ENCODE assay signal across 11 cellular contexts in the genomic region with DNA sequence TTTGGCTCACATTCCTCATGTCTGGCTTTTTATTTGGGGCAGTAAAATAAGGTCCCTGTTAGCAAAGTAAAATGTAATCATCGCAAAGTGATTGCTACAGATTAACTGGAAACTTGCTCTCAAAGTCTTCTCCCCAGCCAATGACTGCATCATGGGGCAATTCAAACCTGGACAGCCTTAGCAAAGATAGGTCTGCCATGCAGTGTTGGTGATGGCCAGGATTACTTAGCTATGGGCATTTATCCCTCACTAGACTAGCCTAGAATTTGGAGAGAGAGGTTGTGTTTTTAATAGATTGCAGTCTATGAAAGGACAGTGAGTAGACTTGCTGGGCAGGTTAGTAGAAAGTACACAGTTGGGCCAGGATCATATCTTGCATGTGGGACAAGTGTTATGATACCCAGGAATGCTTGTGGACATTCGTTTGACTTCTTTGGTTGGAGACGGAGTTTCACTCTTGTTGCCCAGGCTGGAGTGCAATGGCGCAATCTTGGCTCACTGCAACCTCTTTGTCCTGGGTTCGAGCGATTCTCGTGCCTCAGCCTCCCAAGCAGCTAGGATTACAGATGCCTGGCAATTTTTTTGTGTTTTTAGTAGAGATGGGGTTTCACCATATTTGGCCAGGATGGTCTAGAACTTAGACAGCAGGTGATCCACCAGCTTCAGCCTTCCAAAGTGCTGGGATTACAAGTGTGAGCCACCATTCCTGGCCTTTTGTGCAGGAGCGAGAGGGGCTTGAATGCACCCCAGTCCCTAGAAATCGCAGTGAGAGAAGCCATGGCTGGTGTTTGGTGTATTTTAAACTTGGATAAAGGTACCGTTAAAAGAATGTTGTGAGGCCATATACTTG. TPM values are rescaled to one million over a fixed set of nuclear protein-coding genes. Genes with fewer than 3 reads are reported as not detected.
DNase-seq lines count a peak whose midpoint lies in the region; ATAC-seq and TF ChIP-seq lines count a peak whose summit lies in the region.
"Had no signal": no experiment of that assay in that cellular context is flagged by ENCODE, and none has a peak within 500 bp of the region (broad histone marks: within the 10 kb centered on the region; RNA-seq: fewer than 3 reads in every experiment).

No MANE protein-coding gene starts in this region.

- CTCF ChIA-PET in CD4-positive, alpha-beta T cell (lab: Charles Lee), result interaction anchor here (1.2 kb wide), 1 partner anchor 19 kb away, joined by 3 read pairs; a partner anchor contains a TSS

- H3K36me3 ChIP-seq in gastroesophageal sphincter, result peaks cover 0 to 44% of the 10 kb centered on the region in 2 donors

- WGBS in gastroesophageal sphincter (ENCODE audit: low coverage in 1 of 2), 2 donors, result 70 to 87% methylated on average over 6 to 10 of the region's 10 CpGs

- intact Hi-C loops in CD4-positive, alpha-beta T cell (cut with DNase I, micrococcal nuclease), result loop anchor here (5.0 to 10.0 kb wide), 2 partner anchors 1130 to 1137 kb away; a partner anchor contains a TSS

- no peak for TF ChIP-seq EP300 in gastroesophageal sphincter (IDR thresholded peaks at IDR 0.05)

- H3K9me3 ChIP-seq in CD4-positive, alpha-beta T cell (ENCODE audit: control insufficient read depth, low read length), result no peaks in the 10 kb centered on the region
- H3K9me3 ChIP-seq in T-helper 17 cell (ENCODE audit: control insufficient read depth, low read length, poor library complexity, severe bottlenecking) (no peaks in the 10 kb centered on the region), gastroesophageal sphincter (no peaks in the 10 kb centered on the region)

- H3K4me3 ChIP-seq in GM12865 (ENCODE audit: low read depth, low read length), result no peak overlapping the region
- no peak overlapping the region for H3K4me3 ChIP-seq in gastroesophageal sphincter

- no peak overlapping the region for H3K27ac ChIP-seq in CD4-positive, alpha-beta T cell (ENCODE audit: low read depth, low read length)
- no peak overlapping the region for H3K27ac ChIP-seq in gastroesophageal sphincter

- no peaks in the 10 kb centered on the region for H3K9me3 Mint-ChIP-seq in CD4-positive, alpha-beta T cell
- no peaks in the 10 kb centered on the region for H3K9me3 Mint-ChIP-seq in memory B cell
- H3K9me3 Mint-ChIP-seq: activated CD4-positive, alpha-beta T cell treated with anti-CD3 and anti-CD28 coated beads, Interleukin-2, amount 10 ng/mL, durations not matched to agents 7 days and 5 days had no signal

- POLR2A ChIA-PET in CD4-positive, alpha-beta T cell (lab: Charles Lee), result interaction anchor here (0.6 to 2.3 kb wide), 3 partner anchors 19 to 55 kb away, joined by 3 to 8 read pairs (median 3); a partner anchor contains a TSS

- ATAC-seq in CD4-positive, alpha-beta T cell (ENCODE audit: poor library complexity), result no peak
- no peak for ATAC-seq in T-helper 17 cell
- no peak for ATAC-seq in memory B cell (ENCODE audit: low read depth)
- ATAC-seq in HG02885 (IDR thresholded peaks at IDR 0.05; ENCODE audit: poor library complexity, unreplicated experiment), result no peak
- no peak for ATAC-seq in gastroesophageal sphincter

- no peak for TF ChIP-seq POLR2A in gastroesophageal sphincter (IDR thresholded peaks at IDR 0.05)

- H3K27me3 Mint-ChIP-seq in CD4-positive, alpha-beta T cell, result no peaks in the 10 kb centered on the region
- H3K27me3 Mint-ChIP-seq in T-helper 17 cell (no peaks in the 10 kb centered on the region), memory B cell (no peaks in the 10 kb centered on the region)
- H3K27me3 Mint-ChIP-seq: activated CD4-positive, alpha-beta T cell treated with anti-CD3 and anti-CD28 coated beads, Interleukin-2, amount 10 ng/mL, durations not matched to agents 7 days and 5 days had no signal

- DNase-seq in CD4-positive, alpha-beta T cell, result no peak
- DNase-seq in GM12865 (ENCODE audit: low read depth) (peak; percentile 4), T-helper 17 cell (no peak), memory B cell (ENCODE audit: low spot score in 2 of 2) (no peak), T-helper 1 cell (no peak)
- DNase-seq: activated CD4-positive, alpha-beta T cell treated with anti-CD3 and anti-CD28 coated beads, Interleukin-2, amount 10 ng/mL, durations not matched to agents 7 days and 5 days; NCI-H1048; NCI-H524 treated with DMSO at 0.1 percent for 48 hours; SHP77 had no signal

- peaks cover 7 to 63% (median 9%) of the 10 kb centered on the region in 3 donors for H3K4me1 ChIP-seq in gastroesophageal sphincter

- H3K36me3 Mint-ChIP-seq in CD4-positive, alpha-beta T cell (ENCODE audit: low read depth), result peaks cover 77% of the 10 kb centered on the region
- H3K36me3 Mint-ChIP-seq in T-helper 17 cell (ENCODE audit: low read depth), result peaks cover 12% of the 10 kb centered on the region
- H3K36me3 Mint-ChIP-seq in memory B cell, result peaks cover 35% of the 10 kb centered on the region

- H3K27me3 ChIP-seq in CD4-positive, alpha-beta T cell (ENCODE audit: control insufficient read depth, insufficient read depth, low read length), result no peaks in the 10 kb centered on the region
- no peaks in the 10 kb centered on the region for H3K27me3 ChIP-seq in gastroesophageal sphincter

- H3K4me3 Mint-ChIP-seq in CD4-positive, alpha-beta T cell, result peak overlapping the region; percentile 45
- H3K4me3 Mint-ChIP-seq in T-helper 17 cell (peak overlapping the region; percentile 99), memory B cell (no peak overlapping the region)

- peak overlapping the region; percentile 52 for H3K27ac Mint-ChIP-seq in CD4-positive, alpha-beta T cell
- H3K27ac Mint-ChIP-seq in T-helper 17 cell (peak overlapping the region; percentile 89), memory B cell (peak overlapping the region; percentile 75)

- no peak for TF ChIP-seq CTCF in CD4-positive, alpha-beta T cell (IDR thresholded peaks at IDR 0.05)
- TF ChIP-seq CTCF in GM12865 (IDR thresholded peaks at IDR 0.05; ENCODE audit: insufficient read depth, low read depth, low read length, missing control alignments) (no peak), gastroesophageal sphincter (IDR thresholded peaks at IDR 0.05) (no peak)

- peaks cover 74% of the 10 kb centered on the region for H3K4me1 Mint-ChIP-seq in CD4-positive, alpha-beta T cell (ENCODE audit: low read depth)
- H3K4me1 Mint-ChIP-seq in T-helper 17 cell, result peaks cover 61% of the 10 kb centered on the region
- peaks cover 42% of the 10 kb centered on the region for H3K4me1 Mint-ChIP-seq in memory B cell

RNA-seq across cellular contexts. Expression of a gene that starts 3.4 kb away (rescaled TPM):
- 1,000 to 10,000 TPM; 2,765 to 2,889 TPM for total RNA-seq in CD4-positive, alpha-beta T cell
- total RNA-seq in T-helper 17 cell (1,000 to 10,000 TPM; 2,264 to 2,344 TPM), gastroesophageal sphincter (1,000 to 10,000 TPM in 3 of 4 donors, 100 to 1,000 TPM in 1; 757 to 2,446 (median 1,718) TPM)

RNA-seq across cellular contexts. Expression of a gene that starts 19.3 kb away (rescaled TPM):
- total RNA-seq in CD4-positive, alpha-beta T cell, result 1 to 10 TPM; 8.5 to 9.0 TPM
- 1 to 10 TPM; 8.6 to 9.1 TPM for total RNA-seq in T-helper 17 cell
- total RNA-seq in gastroesophageal sphincter, result 10 to 100 TPM in 1 of 4 donors, 1 to 10 TPM in 3; 7.1 to 12.9 (median 8.9) TPM
